1 cellular context compared by ENCODE assay signal in the genomic region with DNA sequence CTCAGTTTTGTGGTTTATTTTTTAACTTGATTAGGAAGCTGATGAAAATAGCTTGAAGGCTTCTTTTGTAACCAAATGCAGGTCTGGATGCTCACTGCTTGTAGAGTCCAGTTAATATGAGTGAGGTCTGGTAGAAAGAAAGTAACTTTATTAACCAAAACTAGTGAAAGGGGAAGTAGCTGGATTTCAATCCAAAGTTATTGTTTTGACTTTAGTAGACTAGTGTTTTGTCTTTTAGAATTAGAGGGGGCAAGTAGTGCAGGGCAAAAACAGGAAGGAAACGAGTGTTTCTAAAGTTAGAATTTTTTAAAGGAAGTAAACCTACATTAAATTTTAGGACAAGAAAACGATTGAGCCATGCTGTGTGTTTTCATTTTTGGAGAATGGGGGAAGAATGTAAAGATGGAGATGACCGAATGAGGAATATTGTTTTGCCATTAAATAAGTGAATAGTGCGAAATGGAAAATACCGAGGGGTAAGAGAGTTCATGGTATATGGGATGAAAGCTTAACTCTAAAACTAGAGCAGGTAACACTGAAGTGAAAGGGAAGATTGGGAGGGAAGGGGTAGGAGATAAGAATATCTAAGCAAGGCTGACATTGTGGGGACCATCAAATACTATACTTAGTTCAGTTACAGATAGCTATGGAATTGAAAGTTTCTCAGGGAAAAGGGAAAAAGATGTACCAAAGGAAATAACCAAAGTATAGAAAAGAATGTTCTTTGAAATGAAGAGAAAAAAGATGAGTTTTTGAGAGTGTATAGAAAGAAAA.
TF ChIP-seq lines count a peak whose summit lies in the region.

No MANE protein-coding gene starts in this region.

TF ChIP-seq in WTC11, 78 proteins besides CTCF, POLR2A, EP300 and RAD21 (continued from another document):
- TF ChIP-seq, protein P1, sequence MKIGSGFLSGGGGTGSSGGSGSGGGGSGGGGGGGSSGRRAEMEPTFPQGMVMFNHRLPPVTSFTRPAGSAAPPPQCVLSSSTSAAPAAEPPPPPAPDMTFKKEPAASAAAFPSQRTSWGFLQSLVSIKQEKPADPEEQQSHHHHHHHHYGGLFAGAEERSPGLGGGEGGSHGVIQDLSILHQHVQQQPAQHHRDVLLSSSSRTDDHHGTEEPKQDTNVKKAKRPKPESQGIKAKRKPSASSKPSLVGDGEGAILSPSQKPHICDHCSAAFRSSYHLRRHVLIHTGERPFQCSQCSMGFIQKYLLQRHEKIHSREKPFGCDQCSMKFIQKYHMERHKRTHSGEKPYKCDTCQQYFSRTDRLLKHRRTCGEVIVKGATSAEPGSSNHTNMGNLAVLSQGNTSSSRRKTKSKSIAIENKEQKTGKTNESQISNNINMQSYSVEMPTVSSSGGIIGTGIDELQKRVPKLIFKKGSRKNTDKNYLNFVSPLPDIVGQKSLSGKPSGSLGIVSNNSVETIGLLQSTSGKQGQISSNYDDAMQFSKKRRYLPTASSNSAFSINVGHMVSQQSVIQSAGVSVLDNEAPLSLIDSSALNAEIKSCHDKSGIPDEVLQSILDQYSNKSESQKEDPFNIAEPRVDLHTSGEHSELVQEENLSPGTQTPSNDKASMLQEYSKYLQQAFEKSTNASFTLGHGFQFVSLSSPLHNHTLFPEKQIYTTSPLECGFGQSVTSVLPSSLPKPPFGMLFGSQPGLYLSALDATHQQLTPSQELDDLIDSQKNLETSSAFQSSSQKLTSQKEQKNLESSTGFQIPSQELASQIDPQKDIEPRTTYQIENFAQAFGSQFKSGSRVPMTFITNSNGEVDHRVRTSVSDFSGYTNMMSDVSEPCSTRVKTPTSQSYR (CRISPR knock-in tag; IDR thresholded peaks at IDR 0.05) = no peak
TF ChIP-seq in WTC11: peak in this region for 0.
